ENCODE assay signal across 20 cellular contexts in the genomic region with DNA sequence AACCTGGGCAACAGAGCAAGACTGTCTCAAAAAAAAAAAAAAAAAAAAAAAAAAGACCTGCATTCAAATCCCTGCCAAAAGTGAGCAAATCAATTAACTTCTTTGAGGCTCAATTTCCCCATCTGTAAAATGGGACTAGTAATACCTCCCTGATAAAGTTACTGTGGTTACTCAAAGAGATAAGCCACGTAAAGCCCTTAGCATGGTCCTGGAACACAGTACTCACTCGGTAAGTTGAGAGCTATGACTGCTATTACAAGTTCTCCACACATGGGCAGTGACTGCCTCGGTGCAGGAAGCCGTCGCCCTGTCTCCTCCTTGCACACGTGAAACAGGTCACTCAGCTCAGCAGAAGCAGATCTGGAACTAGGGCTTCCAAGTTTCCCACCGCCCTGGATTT. TPM values are rescaled to one million over a fixed set of nuclear protein-coding genes. Genes with fewer than 3 reads are reported as not detected.
DNase-seq lines count a peak whose midpoint lies in the region; ATAC-seq, FAIRE-seq and TF ChIP-seq lines count a peak whose summit lies in the region.
"Had no signal": no experiment of that assay in that cellular context is flagged by ENCODE, and none has a peak within 500 bp of the region (broad histone marks: within the 10 kb centered on the region; RNA-seq: fewer than 3 reads in every experiment).

No MANE protein-coding gene starts in this region.

- no peaks in the 10 kb centered on the region for H3K79me2 ChIP-seq in HepG2 (ENCODE audit: insufficient read depth, low read length)
- H3K79me2 ChIP-seq in OCI-LY7 (ENCODE audit: insufficient read depth, low read depth, low read length) = no peaks in the 10 kb centered on the region

- H3K27me3 ChIP-seq in HepG2 (ENCODE audit: control insufficient read depth in 1 of 2, insufficient read depth in 2 of 2, low read length in 2 of 2) (no peaks in the 10 kb centered on the region), right lobe of liver (no peaks in the 10 kb centered on the region)
- no peaks in the 10 kb centered on the region for H3K27me3 ChIP-seq in CD8-positive, alpha-beta memory T cell (ENCODE audit: insufficient read depth, low read length, poor library complexity, severe bottlenecking)
- H3K27me3 ChIP-seq: ovary, SJSA1, transverse colon had no signal

- H3K9me2 ChIP-seq in OCI-LY7 (ENCODE audit: insufficient read depth, low read length) = no peaks in the 10 kb centered on the region

- DNase-seq in HepG2 (ENCODE audit: low spot score) (no peak), right lobe of liver (no peak), OCI-LY7 (ENCODE audit: low spot score) (no peak), GM10266 (ENCODE audit: extremely low spot score) (no peak), NOMO-1 treated with dmso at 0.1 percent for 144 hours (lab: John Stamatoyannopoulos, UW; ENCODE audit: unreplicated experiment) (no peak)
- no peak for DNase-seq in effector memory CD8-positive, alpha-beta T cell
- DNase-seq in CD8-positive, alpha-beta memory T cell = no peak
- DNase-seq: activated gamma-delta T cell treated with Interleukin-2 at 50 U/mL for 16 hours; DMS79; erythroblast; GM23248; NCI-H1694 treated with DMSO at 0.1 percent for 48 hours; NCI-H774; ovary; stimulated activated naive B cell treated with anti-CD40 and anti-IgM and Interleukin-4, amounts not matched to agents 10 μg/mL and 1 μg/mL and 100 μg/mL, for 72 hours; transverse colon had no signal

- ATAC-seq in HepG2 (no peak), right lobe of liver (no peak)
- peak; percentile 74 for ATAC-seq in effector memory CD8-positive, alpha-beta T cell (replicated peaks)
- ATAC-seq: right cardiac atrium had no signal

- H4K20me1 ChIP-seq in HepG2 (ENCODE audit: insufficient read depth, low read length) (no peaks in the 10 kb centered on the region), OCI-LY7 (ENCODE audit: insufficient read depth, low read length) (no peaks in the 10 kb centered on the region)

- TF ChIP-seq CTCF in HepG2 (CRISPR knock-in tag; IDR thresholded peaks at IDR 0.05) (no peak), right lobe of liver (IDR thresholded peaks at IDR 0.05) (no peak), OCI-LY7 (conservative IDR thresholded peaks at IDR 0.05; ENCODE audit: low read length) (no peak), GM10266 (IDR thresholded peaks at IDR 0.05; ENCODE audit: control insufficient read depth, insufficient read depth, low read depth, missing control alignments) (no peak)

- no peak overlapping the region for H3K27ac Mint-ChIP-seq in effector memory CD8-positive, alpha-beta T cell
- H3K27ac Mint-ChIP-seq in stimulated activated naive CD8-positive, alpha-beta T cell treated with anti-CD3 and anti-CD28 coated beads, Interleukin-15, Interleukin-2, amounts not matched to agents 100 ng/mL and 50 ng/mL, for 24 hours = peak overlapping the region; percentile 47
- peak overlapping the region in 2 of 8 donors; percentile 34 to 56 for H3K27ac Mint-ChIP-seq in CD8-positive, alpha-beta memory T cell
- H3K27ac Mint-ChIP-seq: stimulated activated naive B cell treated with anti-CD40 and anti-IgM and Interleukin-4, amounts not matched to agents 10 μg/mL and 1 μg/mL and 100 μg/mL, for 72 hours had no signal

- TF ChIP-seq EP300 in HepG2 (IDR thresholded peaks at IDR 0.05; ENCODE audit: low read depth in 2 of 2, low read length in 2 of 2) (no peak), HepG2 (CRISPR knock-in tag; IDR thresholded peaks at IDR 0.05; ENCODE audit: borderline replicate concordance) (no peak)

- in situ Hi-C loops in HepG2 (cut with HindIII; ENCODE audit: extremely low pct_ligation_motif_present, low pct_unique_long_range_greater_than_20kb) = no loop called here

- FAIRE-seq in HepG2 (lab: Jason Lieb, UNC) = no peak
- FAIRE-seq: frontal cortex had no signal

- H3K4me1 ChIP-seq in HepG2 (ENCODE audit: insufficient read depth, low read length) (peaks cover 74% of the 10 kb centered on the region), right lobe of liver (peaks cover 0 to 49% (median 30%) of the 10 kb centered on the region in 4 donors), OCI-LY7 (ENCODE audit: insufficient read depth, low read length, poor library complexity, severe bottlenecking) (peaks cover 23% of the 10 kb centered on the region)
- peaks cover 54% of the 10 kb centered on the region for H3K4me1 ChIP-seq in CD8-positive, alpha-beta memory T cell (ENCODE audit: insufficient read depth, low read length)

- H3K27ac ChIP-seq in HepG2 (ENCODE audit: extremely low read length, insufficient read depth, low read length) (no peak overlapping the region), right lobe of liver (no peak overlapping the region), OCI-LY7 (ENCODE audit: low read depth, low read length, poor library complexity, severe bottlenecking) (no peak overlapping the region)
- H3K27ac ChIP-seq in CD8-positive, alpha-beta memory T cell (ENCODE audit: low read depth, low read length) = no peak overlapping the region
- H3K27ac ChIP-seq: GM23248, ovary, SJSA1, transverse colon had no signal

- BruUV-seq in HepG2 (replicated peaks; lab: Mats Ljungman, UMichigan) = no TSS peak
- BruUV-seq in OCI-LY7 (replicated peaks; lab: Mats Ljungman, UMichigan) = no TSS peak

- H3K4me2 ChIP-seq in HepG2 (ENCODE audit: low read depth, low read length) (no peak overlapping the region), OCI-LY7 (ENCODE audit: low read length) (no peak overlapping the region)

- peaks cover 25 to 29% of the 10 kb centered on the region in 2 donors for H3K4me1 Mint-ChIP-seq in effector memory CD8-positive, alpha-beta T cell (ENCODE audit: low read depth in 2 of 2)
- peaks cover 68% of the 10 kb centered on the region for H3K4me1 Mint-ChIP-seq in stimulated activated naive CD8-positive, alpha-beta T cell treated with anti-CD3 and anti-CD28 coated beads, Interleukin-15, Interleukin-2, amounts not matched to agents 100 ng/mL and 50 ng/mL, for 24 hours (ENCODE audit: low read depth)
- H3K4me1 Mint-ChIP-seq in CD8-positive, alpha-beta memory T cell = peaks cover 26 to 48% (median 32%) of the 10 kb centered on the region in 3 donors

- H3K4me3 ChIP-seq in HepG2 (replicated peaks in 1 of 3; ENCODE audit: insufficient read depth in 1 of 3, low read depth in 2 of 3, low read length in 3 of 3) (no peak overlapping the region), right lobe of liver (no peak overlapping the region), OCI-LY7 (ENCODE audit: low read depth, low read length, poor library complexity, severe bottlenecking) (no peak overlapping the region)
- H3K4me3 ChIP-seq in CD8-positive, alpha-beta memory T cell (ENCODE audit: low read length) = no peak overlapping the region
- H3K4me3 ChIP-seq: GM23248, ovary, SJSA1, transverse colon had no signal

- TF ChIP-seq RAD21 in HepG2 (CRISPR knock-in tag; IDR thresholded peaks at IDR 0.05) = no peak

- TF ChIP-seq POLR2A in HepG2 (IDR thresholded peaks at IDR 0.05; ENCODE audit: insufficient read depth in 1 of 2, low read depth in 2 of 2, low read length in 2 of 2) (no peak), right lobe of liver (IDR thresholded peaks at IDR 0.05) (no peak)

- no peaks in the 10 kb centered on the region for H3K9me3 ChIP-seq in HepG2 (ENCODE audit: low read length)
- no peaks in the 10 kb centered on the region for H3K9me3 ChIP-seq in right lobe of liver
- no peaks in the 10 kb centered on the region for H3K9me3 ChIP-seq in OCI-LY7 (ENCODE audit: low read length)
- H3K9me3 ChIP-seq in CD8-positive, alpha-beta memory T cell (ENCODE audit: low read length) = no peaks in the 10 kb centered on the region
- H3K9me3 ChIP-seq: ovary, SJSA1, transverse colon had no signal

- no peak overlapping the region for H3K4me3 Mint-ChIP-seq in effector memory CD8-positive, alpha-beta T cell
- H3K4me3 Mint-ChIP-seq in stimulated activated naive CD8-positive, alpha-beta T cell treated with anti-CD3 and anti-CD28 coated beads, Interleukin-15, Interleukin-2, amounts not matched to agents 100 ng/mL and 50 ng/mL, for 24 hours = no peak overlapping the region
- peak overlapping the region in 1 of 7 donors; percentile 22 for H3K4me3 Mint-ChIP-seq in CD8-positive, alpha-beta memory T cell
- H3K4me3 Mint-ChIP-seq: stimulated activated naive B cell treated with anti-CD40 and anti-IgM and Interleukin-4, amounts not matched to agents 10 μg/mL and 1 μg/mL and 100 μg/mL, for 72 hours had no signal

- POLR2A ChIA-PET in HepG2 (lab: Yijun Ruan, JAX) = interaction anchor here (1.4 to 11.9 kb wide), 2 partner anchors 7 to 38 kb away, joined by 5 to 168 read pairs; a partner anchor contains a TSS
- POLR2A ChIA-PET in OCI-LY7 (lab: Charles Lee) = interaction anchor here (0.5 to 1.8 kb wide), 4 partner anchors 9 to 18 kb away, joined by 3 to 8 read pairs (median 4); no protein-coding TSS in a partner anchor
- POLR2A ChIA-PET in CD8-positive, alpha-beta memory T cell (lab: Charles Lee) = no interaction called here

- intact Hi-C loops in HepG2 (cut with micrococcal nuclease; ENCODE audit: unreplicated experiment) (no loop called here), right lobe of liver (cut with DNase I) (no loop called here), OCI-LY7 (cut with micrococcal nuclease; ENCODE audit: unreplicated experiment) (loop anchor here (10.0 kb wide), 1 partner anchor 457 kb away; a partner anchor contains a TSS)

- no peaks in the 10 kb centered on the region for H3K9me3 Mint-ChIP-seq in effector memory CD8-positive, alpha-beta T cell
- no peaks in the 10 kb centered on the region for H3K9me3 Mint-ChIP-seq in stimulated activated naive CD8-positive, alpha-beta T cell treated with anti-CD3 and anti-CD28 coated beads, Interleukin-15, Interleukin-2, amounts not matched to agents 100 ng/mL and 50 ng/mL, for 24 hours
- H3K9me3 Mint-ChIP-seq in CD8-positive, alpha-beta memory T cell = no peaks in the 10 kb centered on the region
- H3K9me3 Mint-ChIP-seq: stimulated activated naive B cell treated with anti-CD40 and anti-IgM and Interleukin-4, amounts not matched to agents 10 μg/mL and 1 μg/mL and 100 μg/mL, for 72 hours had no signal

- peaks cover 3% of the 10 kb centered on the region for H3K36me3 Mint-ChIP-seq in effector memory CD8-positive, alpha-beta T cell (ENCODE audit: insufficient read depth)
- no peaks in the 10 kb centered on the region for H3K36me3 Mint-ChIP-seq in stimulated activated naive CD8-positive, alpha-beta T cell treated with anti-CD3 and anti-CD28 coated beads, Interleukin-15, Interleukin-2, amounts not matched to agents 100 ng/mL and 50 ng/mL, for 24 hours (ENCODE audit: low read depth)
- H3K36me3 Mint-ChIP-seq in CD8-positive, alpha-beta memory T cell = no peaks in the 10 kb centered on the region
- H3K36me3 Mint-ChIP-seq: stimulated activated naive B cell treated with anti-CD40 and anti-IgM and Interleukin-4, amounts not matched to agents 10 μg/mL and 1 μg/mL and 100 μg/mL, for 72 hours had no signal

- H2AFZ ChIP-seq in HepG2 (ENCODE audit: low read length) = no peak overlapping the region
- peak overlapping the region; percentile 39; the same call in 1 of the 2 replicates for H2AFZ ChIP-seq in OCI-LY7 (ENCODE audit: low read length)
- H2AFZ ChIP-seq: GM23248 had no signal

- WGBS in HepG2 (ENCODE audit: low lambda C conversion rate) = 57% methylated on average over 7 of the region's 7 CpGs
- WGBS in right lobe of liver (ENCODE audit: insufficient coverage, low coverage, low lambda C conversion rate, missing lambda C conversion rate) = 92% methylated on average over 7 of the region's 7 CpGs

- CTCF ChIA-PET in HepG2 (lab: Yijun Ruan, JAX; ENCODE audit: low intra/inter-chr PET ratio, low total read pairs) (no interaction called here), OCI-LY7 (lab: Charles Lee; ENCODE audit: unreplicated experiment) (interaction anchor here (0.6 kb wide), 1 partner anchor 37 kb away, joined by 4 read pairs; no protein-coding TSS in a partner anchor)
- CTCF ChIA-PET in CD8-positive, alpha-beta memory T cell (lab: Charles Lee) = interaction anchor here (0.9 to 1.8 kb wide), 3 partner anchors 10 to 64 kb away, joined by 3 to 5 read pairs (median 4); a partner anchor contains a TSS

- H3K27me3 Mint-ChIP-seq in effector memory CD8-positive, alpha-beta T cell = no peaks in the 10 kb centered on the region
- H3K27me3 Mint-ChIP-seq in stimulated activated naive CD8-positive, alpha-beta T cell treated with anti-CD3 and anti-CD28 coated beads, Interleukin-15, Interleukin-2, amounts not matched to agents 100 ng/mL and 50 ng/mL, for 24 hours = no peaks in the 10 kb centered on the region
- H3K27me3 Mint-ChIP-seq in CD8-positive, alpha-beta memory T cell = no peaks in the 10 kb centered on the region
- H3K27me3 Mint-ChIP-seq: stimulated activated naive B cell treated with anti-CD40 and anti-IgM and Interleukin-4, amounts not matched to agents 10 μg/mL and 1 μg/mL and 100 μg/mL, for 72 hours had no signal

- H3K9ac ChIP-seq in HepG2 (ENCODE audit: insufficient read depth, low read depth, low read length) = no peak overlapping the region
- H3K9ac ChIP-seq: GM23248 had no signal

- H3K36me3 ChIP-seq in HepG2 (replicated peaks in 1 of 2; ENCODE audit: control insufficient read depth in 1 of 2, insufficient read depth in 2 of 2, low read length in 2 of 2) (no peaks in the 10 kb centered on the region), right lobe of liver (no peaks in the 10 kb centered on the region), OCI-LY7 (ENCODE audit: insufficient read depth, low read length) (no peaks in the 10 kb centered on the region)
- no peaks in the 10 kb centered on the region for H3K36me3 ChIP-seq in CD8-positive, alpha-beta memory T cell (ENCODE audit: insufficient read depth, low read length)
- H3K36me3 ChIP-seq: ovary, SJSA1, transverse colon had no signal

RNA-seq across cellular contexts. Expression of a gene that starts 37.9 kb away (rescaled TPM):
- 35.2 and 35.6 TPM in 2 replicates for total RNA-seq in HepG2 (2016; rRNA removed; fragmentation: Illumina TruSeq; extraction: Trizol)
- total RNA-seq in HepG2 (2016; cell fraction: cytosol; rRNA removed; fragmentation: Illumina TruSeq; extraction: Trizol; ENCODE audit: low read depth) = 17.3 and 17.4 TPM in 2 replicates
- total RNA-seq in HepG2 (2016; cell fraction: insoluble cytoplasmic fraction; rRNA removed; fragmentation: Illumina TruSeq; extraction: Trizol) = 35.9 and 37.2 TPM in 2 replicates
- 34.5 and 35.2 TPM in 2 replicates for total RNA-seq in HepG2 (2016; cell fraction: membrane; rRNA removed; fragmentation: Illumina TruSeq; extraction: Trizol)
- total RNA-seq in HepG2 (2016; cell fraction: nucleus; rRNA removed; fragmentation: Illumina TruSeq; extraction: Trizol) = 19.2 and 19.4 TPM in 2 replicates
- 40.7 and 78.9 TPM in 2 replicates for polyA plus RNA-seq in HepG2 (2011; rRNA removed)
- 47.3 and 59.3 TPM in 2 replicates for polyA plus RNA-seq in HepG2 (2011; cell fraction: cytosol; rRNA removed)
- 73.1 and 98.3 TPM in 2 replicates for polyA plus RNA-seq in HepG2 (2011; cell fraction: nucleus; rRNA removed)
- 82.2 and 137 TPM in 2 replicates for polyA plus RNA-seq in HepG2 (2012)
- polyA plus RNA-seq in HepG2 (2016; cell fraction: cytosol; fragmentation: Illumina TruSeq; extraction: Trizol; ENCODE audit: low read depth) = 3.8 and 5.2 TPM in 2 replicates
- 24.9 and 26.7 TPM in 2 replicates for polyA plus RNA-seq in HepG2 (2016; cell fraction: insoluble cytoplasmic fraction; fragmentation: Illumina TruSeq; extraction: Trizol; ENCODE audit: low read depth)
- polyA plus RNA-seq in HepG2 (2016; cell fraction: membrane; fragmentation: Illumina TruSeq; extraction: Trizol; ENCODE audit: low read depth) = 8.1 and 8.4 TPM in 2 replicates
- polyA plus RNA-seq in HepG2 (2016; cell fraction: nucleus; fragmentation: Illumina TruSeq; extraction: Trizol; ENCODE audit: insufficient read depth, low read depth) = 27.3 and 28.4 TPM in 2 replicates
- 150 and 161 TPM in 2 replicates for polyA minus RNA-seq in HepG2 (2011; rRNA and poly(A)+ RNA removed; ENCODE audit: low replicate concordance)
- 74.7 and 77.2 TPM in 2 replicates for polyA minus RNA-seq in HepG2 (2011; cell fraction: cytosol; rRNA and poly(A)+ RNA removed)
- 51.2 and 56.2 TPM in 2 replicates for polyA minus RNA-seq in HepG2 (2011; cell fraction: nucleus; rRNA and poly(A)+ RNA removed)
- 100 to 1,000 TPM in 4 of 6 experiments, 10 to 100 TPM in 2; 51.7 to 180 (median 143) TPM for total RNA-seq in right lobe of liver
- 102 and 105 TPM in 2 replicates for total RNA-seq in OCI-LY7 (2014; rRNA removed; shearing (Covaris generic))
- total RNA-seq in OCI-LY7 (2022) = 32.8 and 91.8 TPM in 2 replicates
- total RNA-seq in CD8-positive, alpha-beta memory T cell = 100 to 1,000 TPM; 144 to 156 TPM
- 183 TPM for polyA plus RNA-seq in CD8-positive, alpha-beta memory T cell

RNA-seq across cellular contexts. Expression of a gene that starts 43.1 kb away (rescaled TPM):
- total RNA-seq in HepG2 (2016; rRNA removed; fragmentation: Illumina TruSeq; extraction: Trizol) = 11.4 and 18.2 TPM in 2 replicates
- total RNA-seq in HepG2 (2016; cell fraction: cytosol; rRNA removed; fragmentation: Illumina TruSeq; extraction: Trizol; ENCODE audit: low read depth) = 3.9 and 5.0 TPM in 2 replicates
- total RNA-seq in HepG2 (2016; cell fraction: insoluble cytoplasmic fraction; rRNA removed; fragmentation: Illumina TruSeq; extraction: Trizol) = 9.2 and 19.9 TPM in 2 replicates
- 6.8 and 7.7 TPM in 2 replicates for total RNA-seq in HepG2 (2016; cell fraction: membrane; rRNA removed; fragmentation: Illumina TruSeq; extraction: Trizol)
- 18.8 and 22.8 TPM in 2 replicates for total RNA-seq in HepG2 (2016; cell fraction: nucleus; rRNA removed; fragmentation: Illumina TruSeq; extraction: Trizol)
- polyA plus RNA-seq in HepG2 (2011; rRNA removed) = 10.8 and 13.6 TPM in 2 replicates
- 8.7 and 9.8 TPM in 2 replicates for polyA plus RNA-seq in HepG2 (2011; cell fraction: cytosol; rRNA removed)
- polyA plus RNA-seq in HepG2 (2011; cell fraction: nucleus; rRNA removed) = 21.4 and 23.3 TPM in 2 replicates
- polyA plus RNA-seq in HepG2 (2012) = 11.6 and 13.7 TPM in 2 replicates
- polyA plus RNA-seq in HepG2 (2016; cell fraction: cytosol; fragmentation: Illumina TruSeq; extraction: Trizol; ENCODE audit: low read depth) = 3.5 TPM in 2 replicates
- polyA plus RNA-seq in HepG2 (2016; cell fraction: insoluble cytoplasmic fraction; fragmentation: Illumina TruSeq; extraction: Trizol; ENCODE audit: low read depth) = 9.6 and 12.1 TPM in 2 replicates
- 5.2 and 5.7 TPM in 2 replicates for polyA plus RNA-seq in HepG2 (2016; cell fraction: membrane; fragmentation: Illumina TruSeq; extraction: Trizol; ENCODE audit: low read depth)
- 30.8 and 32.2 TPM in 2 replicates for polyA plus RNA-seq in HepG2 (2016; cell fraction: nucleus; fragmentation: Illumina TruSeq; extraction: Trizol; ENCODE audit: insufficient read depth, low read depth)
- polyA minus RNA-seq in HepG2 (2011; rRNA and poly(A)+ RNA removed; ENCODE audit: low replicate concordance) = 15.9 and 24.1 TPM in 2 replicates
- polyA minus RNA-seq in HepG2 (2011; cell fraction: cytosol; rRNA and poly(A)+ RNA removed) = 8.8 and 8.9 TPM in 2 replicates
- 18.4 and 18.9 TPM in 2 replicates for polyA minus RNA-seq in HepG2 (2011; cell fraction: nucleus; rRNA and poly(A)+ RNA removed)
- 10 to 100 TPM; 16.6 to 22.1 (median 19.2) TPM for total RNA-seq in right lobe of liver
- total RNA-seq in OCI-LY7 (2014; rRNA removed; shearing (Covaris generic)) = 22.8 and 27.4 TPM in 2 replicates
- 26.5 and 28.3 TPM in 2 replicates for total RNA-seq in OCI-LY7 (2022)
- total RNA-seq in CD8-positive, alpha-beta memory T cell = 10 to 100 TPM; 29.4 to 30.4 TPM
- 28.0 TPM for polyA plus RNA-seq in CD8-positive, alpha-beta memory T cell
